Comparison of ENCODE assay signal across 1 cellular context in the genomic region with DNA sequence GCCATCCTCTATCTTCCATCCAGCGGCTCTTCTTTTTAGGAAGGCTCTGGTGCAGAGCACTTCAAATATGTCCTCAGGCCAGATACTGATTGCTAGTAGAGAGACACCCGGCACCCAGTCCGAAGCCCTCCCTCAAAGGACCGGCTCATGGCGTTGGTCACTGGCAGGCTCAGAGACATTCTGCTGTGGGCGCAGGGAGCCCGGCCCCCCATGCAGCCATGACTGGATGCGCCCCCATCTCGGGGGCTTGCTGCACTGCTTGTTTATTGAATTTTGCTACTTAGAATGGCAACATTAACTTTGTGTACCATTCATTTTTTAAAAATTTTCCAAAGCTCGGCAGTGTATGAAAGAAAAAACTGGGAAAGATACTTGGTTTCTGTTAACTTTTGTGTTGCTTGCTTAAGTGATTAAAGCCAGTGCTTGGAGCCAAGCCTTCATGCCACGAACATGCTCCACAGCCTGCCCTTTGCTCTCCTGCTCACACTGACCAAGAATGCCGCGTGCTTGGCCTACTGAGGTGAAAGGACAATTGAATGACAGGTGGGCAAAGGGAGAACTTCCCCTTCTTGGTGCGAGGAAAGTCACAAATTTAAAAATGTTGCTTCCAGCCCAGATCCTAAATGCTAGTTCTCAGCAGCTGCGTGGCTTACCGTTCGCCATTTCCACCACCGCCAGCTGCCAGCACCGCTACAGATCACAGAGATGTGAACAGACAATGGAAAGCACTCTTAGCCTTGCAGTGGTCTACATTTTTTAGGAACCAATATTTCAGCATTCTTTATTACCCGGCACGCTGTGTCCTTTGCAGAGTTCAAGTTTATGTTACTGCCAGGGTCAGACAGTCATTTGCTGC.
TF ChIP-seq lines count a peak whose summit lies in the region.

No MANE protein-coding gene starts in this region.

TF ChIP-seq in HepG2, 621 proteins besides CTCF, POLR2A, EP300 and RAD21:
- TF ChIP-seq, protein P1, sequence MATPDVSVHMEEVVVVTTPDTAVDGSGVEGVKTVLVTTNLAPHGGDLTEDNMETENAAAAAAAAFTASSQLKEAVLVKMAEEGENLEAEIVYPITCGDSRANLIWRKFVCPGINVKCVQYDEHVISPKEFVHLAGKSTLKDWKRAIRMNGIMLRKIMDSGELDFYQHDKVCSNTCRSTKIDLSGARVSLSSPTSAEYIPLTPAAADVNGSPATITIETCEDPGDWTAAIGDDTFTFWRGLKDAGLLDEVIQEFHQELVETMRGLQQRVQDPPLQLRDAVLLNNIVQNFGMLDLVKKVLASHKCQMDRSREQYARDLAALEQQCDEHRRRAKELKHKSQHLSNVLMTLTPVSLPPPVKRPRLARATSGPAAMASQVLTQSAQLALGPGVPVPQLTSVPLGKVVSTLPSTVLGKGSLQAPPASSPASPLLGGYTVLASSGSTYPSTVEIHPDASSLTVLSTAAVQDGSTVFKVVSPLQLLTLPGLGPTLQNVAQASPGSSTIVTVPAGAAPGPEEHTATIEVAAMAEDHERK (CRISPR knock-in tag; IDR thresholded peaks at IDR 0.05; ENCODE audit: low read depth) = no peak
- TF ChIP-seq ZBTB7B (CRISPR knock-in tag; IDR thresholded peaks at IDR 0.05) = no peak
- TF ChIP-seq ZFY (CRISPR knock-in tag; IDR thresholded peaks at IDR 0.05) = peak; percentile 35; the same call in 1 of the 2 replicates
- peak; percentile 28 for TF ChIP-seq RBM22 (optimal IDR thresholded peaks at IDR 0.05; ENCODE audit: low read length)
- TF ChIP-seq ZNF563 (CRISPR knock-in tag; IDR thresholded peaks at IDR 0.05) = 0 out of 2 replicates have a peak, but pooled peaks have one; percentile 28
- TF ChIP-seq ZNF232 (CRISPR knock-in tag; IDR thresholded peaks at IDR 0.05; ENCODE audit: borderline replicate concordance) = 0 out of 2 replicates have a peak, but pooled peaks have one; percentile 32
- 0 out of 2 replicates have a peak, but pooled peaks have one; percentile 14 for TF ChIP-seq PITX1 (CRISPR knock-in tag; IDR thresholded peaks at IDR 0.05)
- TF ChIP-seq, protein P2, sequence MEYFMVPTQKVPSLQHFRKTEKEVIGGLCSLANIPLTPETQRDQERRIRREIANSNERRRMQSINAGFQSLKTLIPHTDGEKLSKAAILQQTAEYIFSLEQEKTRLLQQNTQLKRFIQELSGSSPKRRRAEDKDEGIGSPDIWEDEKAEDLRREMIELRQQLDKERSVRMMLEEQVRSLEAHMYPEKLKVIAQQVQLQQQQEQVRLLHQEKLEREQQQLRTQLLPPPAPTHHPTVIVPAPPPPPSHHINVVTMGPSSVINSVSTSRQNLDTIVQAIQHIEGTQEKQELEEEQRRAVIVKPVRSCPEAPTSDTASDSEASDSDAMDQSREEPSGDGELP (IDR thresholded peaks at IDR 0.05; ENCODE audit: borderline replicate concordance, low read depth) = no peak
- TF ChIP-seq, protein P3, sequence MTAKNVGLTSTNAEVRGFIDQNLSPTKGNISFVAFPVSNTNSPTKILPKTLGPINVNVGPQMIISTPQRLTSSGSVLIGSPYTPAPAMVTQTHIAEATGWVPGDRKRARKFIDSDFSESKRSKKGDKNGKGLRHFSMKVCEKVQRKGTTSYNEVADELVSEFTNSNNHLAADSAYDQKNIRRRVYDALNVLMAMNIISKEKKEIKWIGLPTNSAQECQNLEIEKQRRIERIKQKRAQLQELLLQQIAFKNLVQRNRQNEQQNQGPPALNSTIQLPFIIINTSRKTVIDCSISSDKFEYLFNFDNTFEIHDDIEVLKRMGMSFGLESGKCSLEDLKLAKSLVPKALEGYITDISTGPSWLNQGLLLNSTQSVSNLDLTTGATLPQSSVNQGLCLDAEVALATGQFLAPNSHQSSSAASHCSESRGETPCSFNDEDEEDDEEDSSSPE (CRISPR knock-in tag; IDR thresholded peaks at IDR 0.05) = 0 out of 2 replicates have a peak, but pooled peaks have one; percentile 30
- 0 out of 2 replicates have a peak, but pooled peaks have one; percentile 16 for TF ChIP-seq MED1 (CRISPR knock-in tag; IDR thresholded peaks at IDR 0.05)
- TF ChIP-seq SOX6 (IDR thresholded peaks at IDR 0.05) = no peak
- 0 out of 2 replicates have a peak, but pooled peaks have one; percentile 15 for TF ChIP-seq SOX6 (CRISPR knock-in tag; IDR thresholded peaks at IDR 0.05)
- TF ChIP-seq ATF7-NPFF (CRISPR knock-in tag; IDR thresholded peaks at IDR 0.05; ENCODE audit: low read depth) = no peak
- TF ChIP-seq HNF4A (CRISPR knock-in tag; IDR thresholded peaks at IDR 0.05) = peak; percentile 75
- TF ChIP-seq ZNF7 (CRISPR knock-in tag; IDR thresholded peaks at IDR 0.05) = peak; percentile 89
- TF ChIP-seq, protein P4, sequence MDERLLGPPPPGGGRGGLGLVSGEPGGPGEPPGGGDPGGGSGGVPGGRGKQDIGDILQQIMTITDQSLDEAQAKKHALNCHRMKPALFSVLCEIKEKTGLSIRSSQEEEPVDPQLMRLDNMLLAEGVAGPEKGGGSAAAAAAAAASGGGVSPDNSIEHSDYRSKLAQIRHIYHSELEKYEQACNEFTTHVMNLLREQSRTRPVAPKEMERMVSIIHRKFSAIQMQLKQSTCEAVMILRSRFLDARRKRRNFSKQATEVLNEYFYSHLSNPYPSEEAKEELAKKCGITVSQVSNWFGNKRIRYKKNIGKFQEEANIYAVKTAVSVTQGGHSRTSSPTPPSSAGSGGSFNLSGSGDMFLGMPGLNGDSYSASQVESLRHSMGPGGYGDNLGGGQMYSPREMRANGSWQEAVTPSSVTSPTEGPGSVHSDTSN (CRISPR knock-in tag; IDR thresholded peaks at IDR 0.05) = 0 out of 2 replicates have a peak, but pooled peaks have one; percentile 16
- TF ChIP-seq ZNF333 (CRISPR knock-in tag; IDR thresholded peaks at IDR 0.05; ENCODE audit: borderline replicate concordance) = no peak
- TF ChIP-seq SALL1 (CRISPR knock-in tag; IDR thresholded peaks at IDR 0.05) = peak; percentile 56; the same call in 1 of the 2 replicates
- peak; percentile 95 for TF ChIP-seq ZNF317 (CRISPR knock-in tag; IDR thresholded peaks at IDR 0.05)
- TF ChIP-seq YEATS4 (CRISPR knock-in tag; IDR thresholded peaks at IDR 0.05; ENCODE audit: borderline replicate concordance) = peak; percentile 23; the same call in 1 of the 2 replicates
- 0 out of 2 replicates have a peak, but pooled peaks have one; percentile 44 for TF ChIP-seq ZNF598 (CRISPR knock-in tag; IDR thresholded peaks at IDR 0.05; ENCODE audit: borderline replicate concordance)
- no peak for TF ChIP-seq KLF12 (CRISPR knock-in tag; IDR thresholded peaks at IDR 0.05; ENCODE audit: borderline replicate concordance)
- TF ChIP-seq, protein P5, sequence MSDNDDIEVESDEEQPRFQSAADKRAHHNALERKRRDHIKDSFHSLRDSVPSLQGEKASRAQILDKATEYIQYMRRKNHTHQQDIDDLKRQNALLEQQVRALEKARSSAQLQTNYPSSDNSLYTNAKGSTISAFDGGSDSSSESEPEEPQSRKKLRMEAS (IDR thresholded peaks at IDR 0.05) = peak; percentile 92
- TF ChIP-seq NFKB2 (CRISPR knock-in tag; IDR thresholded peaks at IDR 0.05; ENCODE audit: borderline replicate concordance) = peak; percentile 35; the same call in 1 of the 2 replicates
- no peak for TF ChIP-seq ZNF430 (CRISPR knock-in tag; IDR thresholded peaks at IDR 0.05)
- TF ChIP-seq, protein P6, sequence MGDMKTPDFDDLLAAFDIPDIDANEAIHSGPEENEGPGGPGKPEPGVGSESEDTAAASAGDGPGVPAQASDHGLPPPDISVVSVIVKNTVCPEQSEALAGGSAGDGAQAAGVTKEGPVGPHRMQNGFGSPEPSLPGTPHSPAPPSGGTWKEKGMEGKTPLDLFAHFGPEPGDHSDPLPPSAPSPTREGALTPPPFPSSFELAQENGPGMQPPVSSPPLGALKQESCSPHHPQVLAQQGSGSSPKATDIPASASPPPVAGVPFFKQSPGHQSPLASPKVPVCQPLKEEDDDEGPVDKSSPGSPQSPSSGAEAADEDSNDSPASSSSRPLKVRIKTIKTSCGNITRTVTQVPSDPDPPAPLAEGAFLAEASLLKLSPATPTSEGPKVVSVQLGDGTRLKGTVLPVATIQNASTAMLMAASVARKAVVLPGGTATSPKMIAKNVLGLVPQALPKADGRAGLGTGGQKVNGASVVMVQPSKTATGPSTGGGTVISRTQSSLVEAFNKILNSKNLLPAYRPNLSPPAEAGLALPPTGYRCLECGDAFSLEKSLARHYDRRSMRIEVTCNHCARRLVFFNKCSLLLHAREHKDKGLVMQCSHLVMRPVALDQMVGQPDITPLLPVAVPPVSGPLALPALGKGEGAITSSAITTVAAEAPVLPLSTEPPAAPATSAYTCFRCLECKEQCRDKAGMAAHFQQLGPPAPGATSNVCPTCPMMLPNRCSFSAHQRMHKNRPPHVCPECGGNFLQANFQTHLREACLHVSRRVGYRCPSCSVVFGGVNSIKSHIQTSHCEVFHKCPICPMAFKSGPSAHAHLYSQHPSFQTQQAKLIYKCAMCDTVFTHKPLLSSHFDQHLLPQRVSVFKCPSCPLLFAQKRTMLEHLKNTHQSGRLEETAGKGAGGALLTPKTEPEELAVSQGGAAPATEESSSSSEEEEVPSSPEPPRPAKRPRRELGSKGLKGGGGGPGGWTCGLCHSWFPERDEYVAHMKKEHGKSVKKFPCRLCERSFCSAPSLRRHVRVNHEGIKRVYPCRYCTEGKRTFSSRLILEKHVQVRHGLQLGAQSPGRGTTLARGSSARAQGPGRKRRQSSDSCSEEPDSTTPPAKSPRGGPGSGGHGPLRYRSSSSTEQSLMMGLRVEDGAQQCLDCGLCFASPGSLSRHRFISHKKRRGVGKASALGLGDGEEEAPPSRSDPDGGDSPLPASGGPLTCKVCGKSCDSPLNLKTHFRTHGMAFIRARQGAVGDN (CRISPR knock-in tag; IDR thresholded peaks at IDR 0.05) = peak; percentile 72
- TF ChIP-seq ZFP62 (CRISPR knock-in tag; IDR thresholded peaks at IDR 0.05) = no peak
- 0 out of 2 replicates have a peak, but pooled peaks have one; percentile 35 for TF ChIP-seq ZMYM4 (CRISPR knock-in tag; IDR thresholded peaks at IDR 0.05)
- TF ChIP-seq ZFX (CRISPR knock-in tag; IDR thresholded peaks at IDR 0.05; ENCODE audit: low read depth) = peak; percentile 32; the same call in 1 of the 2 replicates
- TF ChIP-seq, protein P7, sequence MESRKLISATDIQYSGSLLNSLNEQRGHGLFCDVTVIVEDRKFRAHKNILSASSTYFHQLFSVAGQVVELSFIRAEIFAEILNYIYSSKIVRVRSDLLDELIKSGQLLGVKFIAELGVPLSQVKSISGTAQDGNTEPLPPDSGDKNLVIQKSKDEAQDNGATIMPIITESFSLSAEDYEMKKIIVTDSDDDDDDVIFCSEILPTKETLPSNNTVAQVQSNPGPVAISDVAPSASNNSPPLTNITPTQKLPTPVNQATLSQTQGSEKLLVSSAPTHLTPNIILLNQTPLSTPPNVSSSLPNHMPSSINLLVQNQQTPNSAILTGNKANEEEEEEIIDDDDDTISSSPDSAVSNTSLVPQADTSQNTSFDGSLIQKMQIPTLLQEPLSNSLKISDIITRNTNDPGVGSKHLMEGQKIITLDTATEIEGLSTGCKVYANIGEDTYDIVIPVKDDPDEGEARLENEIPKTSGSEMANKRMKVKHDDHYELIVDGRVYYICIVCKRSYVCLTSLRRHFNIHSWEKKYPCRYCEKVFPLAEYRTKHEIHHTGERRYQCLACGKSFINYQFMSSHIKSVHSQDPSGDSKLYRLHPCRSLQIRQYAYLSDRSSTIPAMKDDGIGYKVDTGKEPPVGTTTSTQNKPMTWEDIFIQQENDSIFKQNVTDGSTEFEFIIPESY (CRISPR knock-in tag; IDR thresholded peaks at IDR 0.05) = peak; percentile 79; the same call in 1 of the 2 replicates
- TF ChIP-seq MYC (CRISPR knock-in tag; IDR thresholded peaks at IDR 0.05; ENCODE audit: borderline replicate concordance) = 0 out of 2 replicates have a peak, but pooled peaks have one; percentile 35
